Comparison of ENCODE assay signal across 17 cellular contexts in the genomic region with DNA sequence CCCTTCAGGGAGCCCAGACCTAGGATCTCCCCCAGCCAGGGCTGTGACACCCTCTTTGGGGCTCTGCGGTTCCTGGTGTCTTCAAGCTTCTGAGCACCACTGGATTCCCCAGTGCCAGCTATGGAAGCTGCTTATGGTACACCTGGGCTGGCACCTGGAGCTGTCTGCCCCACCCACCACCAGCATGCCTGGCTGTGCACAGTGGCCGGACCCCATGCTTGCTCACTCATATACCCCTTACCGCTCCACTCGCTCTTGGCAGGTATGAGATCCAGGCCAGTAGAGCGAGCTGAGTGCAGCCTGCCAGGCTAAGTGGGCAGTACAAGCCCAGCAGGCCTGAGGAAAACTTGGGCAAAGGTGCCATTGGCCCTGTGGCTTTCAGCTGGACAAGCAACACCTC.
DNase-seq lines count a peak whose midpoint lies in the region; ATAC-seq and TF ChIP-seq lines count a peak whose summit lies in the region.
"Had no signal": no experiment of that assay in that cellular context is flagged by ENCODE, and none has a peak within 500 bp of the region (broad histone marks: within the 10 kb centered on the region; RNA-seq: fewer than 3 reads in every experiment).

No MANE protein-coding gene starts in this region.

- H3K4me3 ChIP-seq in body of pancreas (no peak overlapping the region), esophagus muscularis mucosa (no peak overlapping the region), muscle layer of duodenum (ENCODE audit: low read depth in 1 of 2, low read length in 2 of 2) (no peak overlapping the region), transverse colon (no peak overlapping the region)
- H3K4me3 ChIP-seq: PC-9 had no signal

- TF ChIP-seq POLR2A in body of pancreas (IDR thresholded peaks at IDR 0.05) (no peak), esophagus muscularis mucosa (IDR thresholded peaks at IDR 0.05; ENCODE audit: low read depth) (no peak), transverse colon (IDR thresholded peaks at IDR 0.05) (no peak)

- DNase-seq in body of pancreas (no peak), esophagus muscularis mucosa (ENCODE audit: extremely low spot score) (no peak), transverse colon (no peak), amygdala (lab: John Stamatoyannopoulos, UW) (no peak), OCI-M1 (lab: John Stamatoyannopoulos, UW) (no peak)
- DNase-seq in activated CD8-positive, alpha-beta memory T cell treated with anti-CD3 and anti-CD28 coated beads for 24 hours = no peak
- DNase-seq: ACHN; CD8-positive, alpha-beta memory T cell; DMS79 treated with DMSO at 0.1 percent for 48 hours; NCI-H1417; NCI-H187; NCI-H226; NCI-H524 treated with DMSO at 0.1 percent for 48 hours; PC-9 had no signal

- H3K27ac ChIP-seq in body of pancreas = peak overlapping the region in 3 of 4 donors; percentile 38 to 83 (median 78)
- peak overlapping the region in 3 of 4 donors; percentile 22 to 49 (median 47) for H3K27ac ChIP-seq in esophagus muscularis mucosa (replicated peaks in 1 of 4)
- H3K27ac ChIP-seq in muscle layer of duodenum (ENCODE audit: low read length) = peak overlapping the region; percentile 3
- peak overlapping the region; percentile 76 to 83 (median 80) for H3K27ac ChIP-seq in transverse colon
- H3K27ac ChIP-seq: KMS-11, PC-9 had no signal

- H3K9me3 ChIP-seq in body of pancreas = no peaks in the 10 kb centered on the region
- no peaks in the 10 kb centered on the region for H3K9me3 ChIP-seq in esophagus muscularis mucosa
- no peaks in the 10 kb centered on the region for H3K9me3 ChIP-seq in muscle layer of duodenum (ENCODE audit: control insufficient read depth in 1 of 2, low read length in 2 of 2)
- no peaks in the 10 kb centered on the region for H3K9me3 ChIP-seq in transverse colon

- no peaks in the 10 kb centered on the region for H3K27me3 ChIP-seq in body of pancreas
- H3K27me3 ChIP-seq in esophagus muscularis mucosa = no peaks in the 10 kb centered on the region
- no peaks in the 10 kb centered on the region for H3K27me3 ChIP-seq in muscle layer of duodenum (ENCODE audit: low read depth, low read length)
- no peaks in the 10 kb centered on the region for H3K27me3 ChIP-seq in transverse colon

- TF ChIP-seq CTCF in body of pancreas (IDR thresholded peaks at IDR 0.05) (no peak), esophagus muscularis mucosa (IDR thresholded peaks at IDR 0.05) (no peak), transverse colon (IDR thresholded peaks at IDR 0.05) (no peak)

- H3K4me1 ChIP-seq in body of pancreas = peaks cover 35% of the 10 kb centered on the region
- H3K4me1 ChIP-seq in esophagus muscularis mucosa = peaks cover 18 to 45% (median 34%) of the 10 kb centered on the region in 4 donors
- H3K4me1 ChIP-seq in muscle layer of duodenum (ENCODE audit: control insufficient read depth in 1 of 2, insufficient read depth in 2 of 2, low read length in 2 of 2) = peaks cover 21 to 35% of the 10 kb centered on the region in 2 donors
- peaks cover 43 to 76% (median 56%) of the 10 kb centered on the region in 4 donors for H3K4me1 ChIP-seq in transverse colon

- ATAC-seq in body of pancreas (no peak), HG03139 (IDR thresholded peaks at IDR 0.05; ENCODE audit: unreplicated experiment) (no peak)

- 91 to 98% methylated on average over 4 to 5 of the region's 5 CpGs for WGBS in body of pancreas, 2 donors
- 88% methylated on average over 1 of the region's 5 CpGs for WGBS in esophagus muscularis mucosa
- WGBS in transverse colon (ENCODE audit: low coverage in 1 of 2), 2 donors = 95% methylated on average over 5 of the region's 5 CpGs; no CpG with 5 or more reads in 1 of the 2 donors

- intact Hi-C loops in body of pancreas (cut with DNase I) = no loop called here
- intact Hi-C loops in esophagus muscularis mucosa (cut with DNase I) = no loop called here
- intact Hi-C loops in transverse colon (cut with DNase I; ENCODE audit: low total_unique reads) = no loop called here

- TF ChIP-seq EP300 in esophagus muscularis mucosa (IDR thresholded peaks at IDR 0.05) (no peak), transverse colon (IDR thresholded peaks at IDR 0.05; ENCODE audit: low read depth) (no peak)

- no peaks in the 10 kb centered on the region for H3K36me3 ChIP-seq in body of pancreas (replicated peaks in 1 of 2; ENCODE audit: insufficient read depth in 1 of 2, low read depth in 2 of 2)
- H3K36me3 ChIP-seq in esophagus muscularis mucosa = no peaks in the 10 kb centered on the region
- no peaks in the 10 kb centered on the region for H3K36me3 ChIP-seq in muscle layer of duodenum (ENCODE audit: control insufficient read depth in 1 of 2, insufficient read depth in 2 of 2, low read length in 2 of 2)
- no peaks in the 10 kb centered on the region for H3K36me3 ChIP-seq in transverse colon

- in situ Hi-C loops in transverse colon (cut with MboI; ENCODE audit: low pct_ligation_motif_present in 1 of 4, low pct_unique_long_range_greater_than_20kb in 1 of 4, low sequenced_read_pairs in 3 of 4) = no loop called here

Comparison
In these comparisons a context has a peak if more than half of its experiments do, and no peak if none do; other contexts are left out.
1. H3K27ac ChIP-seq: peak in every context shown above with its lines; median percentile 80 in transverse colon; 78 in body of pancreas; 47 in esophagus muscularis mucosa; 3 in muscle layer of duodenum.